Comparison of ENCODE assay signal across 27 cellular contexts in the genomic region with DNA sequence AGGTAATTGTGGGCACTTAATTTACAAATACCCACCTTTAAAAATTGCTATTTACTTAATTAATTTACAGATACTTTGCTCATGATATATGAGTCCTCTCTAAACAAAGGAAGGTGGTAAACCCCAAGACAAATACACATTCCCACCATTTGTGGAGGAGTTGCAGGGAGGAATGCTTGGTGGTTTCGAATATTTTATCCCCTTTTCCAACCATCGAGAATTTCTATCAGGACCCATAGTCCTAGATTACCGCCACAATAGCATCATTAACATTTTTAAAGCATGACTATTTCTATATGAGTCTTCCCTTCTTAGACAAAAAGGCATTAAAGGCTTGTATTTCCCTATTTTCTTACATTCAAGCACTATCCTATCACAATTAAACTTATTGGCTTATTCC.
"Had no signal": no experiment of that assay in that cellular context is flagged by ENCODE, and none has a peak within 500 bp of the region (broad histone marks: within the 10 kb centered on the region; RNA-seq: fewer than 3 reads in every experiment).

No MANE protein-coding gene starts in this region.

- H3K27ac ChIP-seq: adrenal gland, ascending aorta, parathyroid adenoma, psoas muscle, sigmoid colon, thyroid gland, upper lobe of left lung, vagina, WERI-Rb-1 had no signal

- H3K9me3 ChIP-seq: adrenal gland, ascending aorta, psoas muscle, sigmoid colon, stomach, thyroid gland, upper lobe of left lung, vagina had no signal

- DNase-seq: activated CD4-positive, alpha-beta T cell treated with anti-CD3 and anti-CD28 coated beads for 48 hours; activated CD4-positive, alpha-beta T cell treated with anti-CD3 and anti-CD28 coated beads, Interleukin-2, amount 50 U/mL, for 48 hours; activated CD8-positive, alpha-beta memory T cell treated with anti-CD3 and anti-CD28 coated beads for 24 hours; activated effector memory CD4-positive, alpha-beta T cell treated with anti-CD3 and anti-CD28 coated beads, Interleukin-2, amount 50 U/mL, for 16 hours; activated naive CD4-positive, alpha-beta T cell treated with anti-CD3 and anti-CD28 coated beads for 36 hours; activated naive CD8-positive, alpha-beta T cell treated with anti-CD3 and anti-CD28 coated beads for 36 hours; adrenal gland; dermis blood vessel endothelial cell; effector CD8-positive, alpha-beta T cell; islet precursor cell; left cardiac atrium; left ventricle myocardium superior; naive thymus-derived CD4-positive, alpha-beta T cell; nucleus accumbens; psoas muscle; sigmoid colon; stimulated activated CD4-positive, alpha-beta T cell treated with anti-CD3 and anti-CD28 coated beads, Interleukin-1b, Interleukin-23, amount 100 ng/mL, for 48 hours; stimulated activated naive B cell treated with anti-CD40 and anti-IgM and Interleukin-4, amounts not matched to agents 10 μg/mL and 1 μg/mL and 100 μg/mL, for 72 hours; stomach; T-helper 9 cell; thyroid gland; upper lobe of left lung; WERI-Rb-1 had no signal

- H3K9ac ChIP-seq: parathyroid adenoma had no signal

- H3K4me1 ChIP-seq: ascending aorta, parathyroid adenoma, psoas muscle, sigmoid colon, thyroid gland, vagina had no signal

- H3K4me3 ChIP-seq: adrenal gland, ascending aorta, psoas muscle, sigmoid colon, stomach, thyroid gland, upper lobe of left lung, vagina had no signal

- H3K36me3 ChIP-seq: adrenal gland, ascending aorta, sigmoid colon, stomach, thyroid gland, upper lobe of left lung, vagina, WERI-Rb-1 had no signal

- H3K27me3 ChIP-seq: adrenal gland, ascending aorta, sigmoid colon, stomach, thyroid gland, upper lobe of left lung, vagina had no signal

- ATAC-seq: activated CD4-positive, CD25-positive, alpha-beta regulatory T cell treated with anti-CD3 and anti-CD28 coated beads, Interleukin-2, amount 50 U/mL, for 24 hours; naive thymus-derived CD4-positive, alpha-beta T cell; psoas muscle; stimulated activated naive B cell treated with anti-CD40 and anti-IgM and Interleukin-4, amounts not matched to agents 10 μg/mL and 1 μg/mL and 100 μg/mL, for 72 hours had no signal
